Comparison of ENCODE assay signal across 34 cellular contexts in genomic region chr3:152664766-152665165, GRCh38.
"Had no signal": no experiment of that assay in that cellular context is flagged by ENCODE, and none has a peak within 500 bp of the region (broad histone marks: within the 10 kb centered on the region; RNA-seq: fewer than 3 reads in every experiment).

No MANE protein-coding gene starts in this region.

- H3K27ac ChIP-seq: KMS-11 had no signal

- H3K4me2 ChIP-seq: KMS-11 had no signal

- H3K4me3 ChIP-seq: MG63 had no signal

- DNase-seq: Karpas-422, Kasumi-1, MG63, MM.1S, MV-4-11, NCI-H1048, NCI-H1092, NCI-H1092 treated with DMSO at 0.1 percent for 48 hours, NCI-H1105, NCI-H1105 treated with DMSO at 0.1 percent for 48 hours, NCI-H1417, NCI-H1417 treated with DMSO at 0.1 percent for 48 hours, NCI-H1436, NCI-H1436 treated with DMSO at 0.1 percent for 48 hours, NCI-H146, NCI-H1694, NCI-H1694 treated with DMSO at 0.1 percent for 48 hours, NCI-H187, NCI-H187 treated with DMSO at 0.1 percent for 48 hours, NCI-H1930, NCI-H2029, NCI-H2029 treated with DMSO at 0.1 percent for 48 hours, NCI-H2081, NCI-H2081 treated with DMSO at 0.1 percent for 48 hours, NCI-H2107, NCI-H2171, NCI-H2171 treated with DMSO at 0.1 percent for 48 hours, NCI-H2227 treated with DMSO at 0.1 percent for 48 hours, NCI-H226, NCI-H345, NCI-H446, NCI-H446 treated with DMSO at 0.1 percent for 48 hours, NCI-H510A had no signal

- H3K27me3 ChIP-seq: MG63 had no signal

- H3K36me3 ChIP-seq: MG63 had no signal
